ENCODE assay signal across 13 cellular contexts in genomic region chr7:28292826-28293528, GRCh38.
A peak's percentile ranks its signal among the peaks of the same experiment; 100 is the strongest.
DNase-seq lines count a peak whose midpoint lies in the region; ATAC-seq and TF ChIP-seq lines count a peak whose summit lies in the region.
"Had no signal": no experiment of that assay in that cellular context is flagged by ENCODE, and none has a peak within 500 bp of the region (broad histone marks: within the 10 kb centered on the region; RNA-seq: fewer than 3 reads in every experiment).

No MANE protein-coding gene starts in this region.

- H3F3A ChIP-seq in PC-9 (ENCODE audit: insufficient read depth, low read depth), result peaks cover 10% of the 10 kb centered on the region

- peaks cover 11% of the 10 kb centered on the region for H3K4me1 Mint-ChIP-seq in activated CD8-positive, alpha-beta memory T cell treated with anti-CD3 and anti-CD28 coated beads, Interleukin-2, amount 10 ng/mL, durations not matched to agents 7 days and 5 days
- H3K4me1 Mint-ChIP-seq in memory B cell, result peaks cover 34% of the 10 kb centered on the region

- H3K4me1 ChIP-seq in HUES6 (ENCODE audit: control insufficient read depth, insufficient read depth, low read length) (peaks cover 52% of the 10 kb centered on the region), PC-9 (replicated peaks; ENCODE audit: insufficient read depth) (peaks cover 23% of the 10 kb centered on the region)
- H3K4me1 ChIP-seq: colonic mucosa had no signal

- CTCF ChIA-PET in activated CD8-positive, alpha-beta memory T cell treated with anti-CD3 and anti-CD28 coated beads, Interleukin-2, amount 10 ng/mL, durations not matched to agents 7 days and 5 days (lab: Charles Lee), result no interaction called here
- CTCF ChIA-PET in PC-9 (lab: Charles Lee), result interaction anchor here (0.7 kb wide), 1 partner anchor 322 kb away, joined by 3 read pairs; no protein-coding TSS in a partner anchor

- peaks cover 59% of the 10 kb centered on the region for H3K27me3 Mint-ChIP-seq in activated CD8-positive, alpha-beta memory T cell treated with anti-CD3 and anti-CD28 coated beads, Interleukin-2, amount 10 ng/mL, durations not matched to agents 7 days and 5 days
- peaks cover 2% of the 10 kb centered on the region for H3K27me3 Mint-ChIP-seq in memory B cell

- no peak for DNase-seq in activated CD8-positive, alpha-beta memory T cell treated with anti-CD3 and anti-CD28 coated beads, Interleukin-2, amount 10 ng/mL, durations not matched to agents 7 days and 5 days
- DNase-seq in activated CD8-positive, alpha-beta memory T cell treated with anti-CD3 and anti-CD28 coated beads, Interleukin-2, amount 50 U/mL, for 48 hours, result no peak
- DNase-seq in PC-9 (peak in 1 of 2 experiments; percentile 82), memory B cell (ENCODE audit: low spot score in 2 of 2) (no peak), NAMALWA (ENCODE audit: low spot score) (no peak)
- DNase-seq in NK-92 treated with Interleukin-12 subunit alpha and Interleukin-12 subunit beta, amount 100 ng/mL, for 24 hours (lab: John Stamatoyannopoulos, UW), result no peak
- DNase-seq: activated CD4-positive, alpha-beta T cell treated with anti-CD3 and anti-CD28 coated beads, Interleukin-2, amount 10 ng/mL, durations not matched to agents 7 days and 5 days; colonic mucosa; DMS 273 treated with DMSO at 0.1 percent for 48 hours; KG1; NCI-H2081 had no signal

- H3K4me3 Mint-ChIP-seq in activated CD8-positive, alpha-beta memory T cell treated with anti-CD3 and anti-CD28 coated beads, Interleukin-2, amount 10 ng/mL, durations not matched to agents 7 days and 5 days, result no peak overlapping the region
- peak overlapping the region; percentile 11 for H3K4me3 Mint-ChIP-seq in memory B cell
- H3K4me3 Mint-ChIP-seq: activated CD4-positive, alpha-beta T cell treated with anti-CD3 and anti-CD28 coated beads, Interleukin-2, amount 10 ng/mL, durations not matched to agents 7 days and 5 days had no signal

- H3K27ac ChIP-seq in HUES6 (ENCODE audit: low read depth, low read length) (peak overlapping the region; percentile 92), PC-9 (peak overlapping the region; percentile 57)
- H3K27ac ChIP-seq: colonic mucosa had no signal

- no peaks in the 10 kb centered on the region for H3K9me2 ChIP-seq in PC-9 (ENCODE audit: insufficient read depth)

- no peaks in the 10 kb centered on the region for H3K9me3 Mint-ChIP-seq in activated CD8-positive, alpha-beta memory T cell treated with anti-CD3 and anti-CD28 coated beads, Interleukin-2, amount 10 ng/mL, durations not matched to agents 7 days and 5 days (ENCODE audit: low read depth)
- H3K9me3 Mint-ChIP-seq in memory B cell, result no peaks in the 10 kb centered on the region
- H3K9me3 Mint-ChIP-seq: activated CD4-positive, alpha-beta T cell treated with anti-CD3 and anti-CD28 coated beads, Interleukin-2, amount 10 ng/mL, durations not matched to agents 7 days and 5 days had no signal

- peak; percentile 45 for ATAC-seq in activated CD8-positive, alpha-beta memory T cell treated with anti-CD3 and anti-CD28 coated beads, Interleukin-2, amount 10 ng/mL, durations not matched to agents 7 days and 5 days
- ATAC-seq in memory B cell (ENCODE audit: low read depth) (no peak), HG03175 (IDR thresholded peaks at IDR 0.05; ENCODE audit: unreplicated experiment) (no peak)

- no peaks in the 10 kb centered on the region for H4K20me1 ChIP-seq in PC-9 (ENCODE audit: insufficient read depth)

- POLR2A ChIA-PET in PC-9 (lab: Charles Lee; ENCODE audit: unreplicated experiment), result no interaction called here

- intact Hi-C loops in PC-9 (cut with micrococcal nuclease; ENCODE audit: unreplicated experiment), result no loop called here

- no peaks in the 10 kb centered on the region for H3K36me3 ChIP-seq in HUES6 (ENCODE audit: control insufficient read depth, insufficient read depth, low read length)
- H3K36me3 ChIP-seq in PC-9 (ENCODE audit: low read depth), result no peaks in the 10 kb centered on the region
- H3K36me3 ChIP-seq: colonic mucosa had no signal

- H3K27me3 ChIP-seq in HUES6 (ENCODE audit: control insufficient read depth, insufficient read depth, low read length) (no peaks in the 10 kb centered on the region), PC-9 (ENCODE audit: insufficient read depth, low read depth) (no peaks in the 10 kb centered on the region)
- H3K27me3 ChIP-seq: colonic mucosa had no signal

- no peak for TF ChIP-seq CTCF in PC-9 (conservative IDR thresholded peaks at IDR 0.05)

- H3K9ac ChIP-seq in HUES6 (ENCODE audit: low read length), result peak overlapping the region; percentile 57

- no TSS peak for BruUV-seq in PC-9 (replicated peaks; lab: Mats Ljungman, UMichigan)

- no peak overlapping the region for H2AFZ ChIP-seq in PC-9

- no peak overlapping the region for H3K27ac Mint-ChIP-seq in activated CD8-positive, alpha-beta memory T cell treated with anti-CD3 and anti-CD28 coated beads, Interleukin-2, amount 10 ng/mL, durations not matched to agents 7 days and 5 days
- H3K27ac Mint-ChIP-seq in memory B cell, result no peak overlapping the region
- H3K27ac Mint-ChIP-seq: activated CD4-positive, alpha-beta T cell treated with anti-CD3 and anti-CD28 coated beads, Interleukin-2, amount 10 ng/mL, durations not matched to agents 7 days and 5 days had no signal

- H3K79me2 ChIP-seq in PC-9 (ENCODE audit: low read depth), result no peaks in the 10 kb centered on the region

- H3K4me3 ChIP-seq in HUES6 (ENCODE audit: low read depth, low read length) (0 out of 2 replicates have a peak overlapping the region, but pooled peaks have one; percentile 12), PC-9 (no peak overlapping the region)
- H3K4me3 ChIP-seq: colonic mucosa had no signal

- H3K9me3 ChIP-seq in HUES6 (ENCODE audit: control insufficient read depth, insufficient read depth, low read depth, low read length), result no peaks in the 10 kb centered on the region
- H3K9me3 ChIP-seq in PC-9 (ENCODE audit: insufficient read depth, low read depth), result no peaks in the 10 kb centered on the region
- H3K9me3 ChIP-seq: colonic mucosa had no signal

- H3K36me3 Mint-ChIP-seq in activated CD8-positive, alpha-beta memory T cell treated with anti-CD3 and anti-CD28 coated beads, Interleukin-2, amount 10 ng/mL, durations not matched to agents 7 days and 5 days, result no peaks in the 10 kb centered on the region
- no peaks in the 10 kb centered on the region for H3K36me3 Mint-ChIP-seq in memory B cell

- H3K4me2 ChIP-seq in PC-9, result peak overlapping the region; percentile 36
